ENCODE assay signal across 19 cellular contexts in genomic region chr17:50255766-50256480, GRCh38. TPM values are rescaled to one million over a fixed set of nuclear protein-coding genes. Genes with fewer than 3 reads are reported as not detected.
A peak's percentile ranks its signal among the peaks of the same experiment; 100 is the strongest.
DNase-seq lines count a peak whose midpoint lies in the region; ATAC-seq, FAIRE-seq and TF ChIP-seq lines count a peak whose summit lies in the region.
"Had no signal": no experiment of that assay in that cellular context is flagged by ENCODE, and none has a peak within 500 bp of the region (broad histone marks: within the 10 kb centered on the region; RNA-seq: fewer than 3 reads in every experiment).

No MANE protein-coding gene starts in this region.

- H3K27me3 ChIP-seq in H7 (ENCODE audit: control insufficient read depth, insufficient read depth, low read length) = no peaks in the 10 kb centered on the region; the same call in 1 of the 2 replicates
- peaks cover 9% of the 10 kb centered on the region for H3K27me3 ChIP-seq in bronchial epithelial cell (ENCODE audit: control insufficient read depth, insufficient read depth, low read length)
- peaks cover 0 to 13% (median 0%) of the 10 kb centered on the region in 3 experiments for H3K27me3 ChIP-seq in neuronal stem cell (ENCODE audit: control insufficient read depth in 3 of 3, insufficient read depth in 3 of 3, low read depth in 1 of 3, low read length in 3 of 3)

- no peak overlapping the region for H3K14ac ChIP-seq in neuronal stem cell (ENCODE audit: low read length)

- no peak for TF ChIP-seq CTCF in bronchial epithelial cell (IDR thresholded peaks at IDR 0.05; ENCODE audit: insufficient read depth, low read length, severe bottlenecking)

- DNase-seq in AG20443 (ENCODE audit: low spot score) = peak; percentile 4
- peak; percentile 15 for DNase-seq in H7
- no peak for DNase-seq in bronchial epithelial cell (ENCODE audit: low read depth)
- DNase-seq in neuronal stem cell (ENCODE audit: low spot score) = no peak
- no peak for DNase-seq in activated CD4-positive, alpha-beta T cell treated with anti-CD3 and anti-CD28 coated beads for 4 hours
- no peak for DNase-seq in NCI-H1930 (lab: John Stamatoyannopoulos, UW)
- DNase-seq: C1 segment of cervical spinal cord, DND-41, GOT3, NCI-H1436, NCI-H2029 treated with DMSO at 0.1 percent for 48 hours, NCI-H2171 treated with DMSO at 0.1 percent for 48 hours, NCI-H446 treated with DMSO at 0.1 percent for 48 hours, NCI-H774 had no signal

- H4K8ac ChIP-seq in neuronal stem cell (ENCODE audit: low read depth, low read length) = peak overlapping the region; percentile 55

- H3K9ac ChIP-seq in neuronal stem cell (ENCODE audit: low read depth, low read length, poor library complexity) = no peak overlapping the region

- no peak overlapping the region for H3K4ac ChIP-seq in neuronal stem cell (ENCODE audit: low read length)

- peak overlapping the region; percentile 68 for H2BK15ac ChIP-seq in neuronal stem cell (ENCODE audit: low read length)

- ATAC-seq in HG02981 (IDR thresholded peaks at IDR 0.05; ENCODE audit: unreplicated experiment) = no peak
- ATAC-seq: A549 had no signal

- H2BK12ac ChIP-seq in neuronal stem cell (ENCODE audit: low read length) = peak overlapping the region; percentile 64

- no peak overlapping the region for H3K23ac ChIP-seq in neuronal stem cell (ENCODE audit: low read depth, low read length, poor library complexity)

- no peak overlapping the region for H4K91ac ChIP-seq in neuronal stem cell (ENCODE audit: low read depth, low read length, poor library complexity)

- peak overlapping the region; percentile 9 for H3K18ac ChIP-seq in neuronal stem cell (ENCODE audit: low read length)

- H3K4me3 ChIP-seq in H7 (ENCODE audit: insufficient read depth, low read depth, low read length) (no peak overlapping the region), bronchial epithelial cell (ENCODE audit: low read depth, low read length) (no peak overlapping the region), neuronal stem cell (ENCODE audit: low read length in 2 of 2) (no peak overlapping the region)
- H3K4me3 ChIP-seq: A549 had no signal

- H2BK120ac ChIP-seq in neuronal stem cell (ENCODE audit: low read depth, low read length) = no peak overlapping the region

- peaks cover 4 to 13% of the 10 kb centered on the region in 2 donors for H3K4me1 ChIP-seq in neuronal stem cell (ENCODE audit: control insufficient read depth in 2 of 2, insufficient read depth in 1 of 2, low read depth in 1 of 2, low read length in 2 of 2)

- H2AFZ ChIP-seq in neuronal stem cell (ENCODE audit: low read length) = no peak overlapping the region

- H2BK5ac ChIP-seq in neuronal stem cell (ENCODE audit: low read length) = no peak overlapping the region

- no peaks in the 10 kb centered on the region for H3K79me1 ChIP-seq in neuronal stem cell (ENCODE audit: low read depth, low read length)

- WGBS in neuronal stem cell (ENCODE audit: extremely low coverage in 2 of 2, insufficient read length in 2 of 2, insufficient replicate concordance in 1 of 2), 2 donors = no CpG with 5 or more reads among the region's 10 CpGs

- no peak overlapping the region for H3K27ac ChIP-seq in neuronal stem cell (replicated peaks; ENCODE audit: low read length)
- H3K27ac ChIP-seq: A549, HL-60 had no signal

- H3K36me3 ChIP-seq in H7 (replicated peaks; ENCODE audit: control insufficient read depth, insufficient read depth, low read length) = no peaks in the 10 kb centered on the region
- no peaks in the 10 kb centered on the region for H3K36me3 ChIP-seq in bronchial epithelial cell (ENCODE audit: control insufficient read depth, insufficient read depth, low read length)
- no peaks in the 10 kb centered on the region for H3K36me3 ChIP-seq in neuronal stem cell (replicated peaks in 1 of 2; ENCODE audit: control insufficient read depth in 2 of 2, insufficient read depth in 2 of 2, low read length in 2 of 2)

- no peak overlapping the region for H2AK5ac ChIP-seq in neuronal stem cell (ENCODE audit: low read depth, low read length)

- H3K4me2 ChIP-seq in neuronal stem cell (ENCODE audit: insufficient read depth, low read length, poor library complexity, severe bottlenecking) = no peak overlapping the region
- H3K4me2 ChIP-seq: A549 had no signal

- H3K9me3 ChIP-seq in neuronal stem cell (replicated peaks in 1 of 2; ENCODE audit: control insufficient read depth in 2 of 2, insufficient read depth in 1 of 2, low read depth in 1 of 2, low read length in 2 of 2) = no peaks in the 10 kb centered on the region
- H3K9me3 ChIP-seq: A549 had no signal

- FAIRE-seq in bronchial epithelial cell (lab: Jason Lieb, UNC) = peak; percentile 58
- FAIRE-seq: A549, G401.6, GM18507 had no signal

RNA-seq across cellular contexts. Expression of gene TMEM92, which starts 18.3 kb away (rescaled TPM):
- 7.3 and 7.5 TPM in 2 replicates for total RNA-seq in H7 (2014; rRNA removed; shearing (Covaris generic))
- 0.26 and 0.64 TPM in 2 replicates for total RNA-seq in bronchial epithelial cell
- 5.0 TPM for polyA plus RNA-seq in neuronal stem cell (2013, experiment 1 of 2)
- 5.5 TPM for polyA plus RNA-seq in neuronal stem cell (2013, experiment 2 of 2)

RNA-seq across cellular contexts. Expression of gene COL1A1, which starts 54.5 kb away (rescaled TPM):
- total RNA-seq in H7 (2014; rRNA removed; shearing (Covaris generic)) = 8.2 and 9.4 TPM in 2 replicates
- 10.5 and 15.3 TPM in 2 replicates for total RNA-seq in bronchial epithelial cell
- 17.9 TPM for polyA plus RNA-seq in neuronal stem cell (2013, experiment 1 of 2)
- polyA plus RNA-seq in neuronal stem cell (2013, experiment 2 of 2) = 18.4 TPM

Comparison
In these comparisons a context has a peak if more than half of its experiments do, and no peak if none do; other contexts are left out.
1. DNase-seq: peak in AG20443 (single experiment) and H7 (single experiment); none in bronchial epithelial cell (single experiment), neuronal stem cell (single experiment), activated CD4-positive, alpha-beta T cell treated with anti-CD3 and anti-CD28 coated beads for 4 hours (0 of 2) and NCI-H1930 (0 of 2).